Comparison of ENCODE assay signal across 8 cellular contexts in genomic region chr21:45109831-45110492, GRCh38. TPM values are rescaled to one million over a fixed set of nuclear protein-coding genes. Genes with fewer than 3 reads are reported as not detected.
DNase-seq lines count a peak whose midpoint lies in the region; ATAC-seq and TF ChIP-seq lines count a peak whose summit lies in the region.

No MANE protein-coding gene starts in this region.

- peaks cover 12 to 61% (median 55%) of the 10 kb centered on the region in 4 donors for H3K4me1 Mint-ChIP-seq in CD4-positive, CD25-positive, alpha-beta regulatory T cell
- peaks cover 49% of the 10 kb centered on the region for H3K4me1 Mint-ChIP-seq in activated CD4-positive, alpha-beta T cell treated with anti-CD3 and anti-CD28 coated beads, Interleukin-2, amount 10 ng/mL, durations not matched to agents 24 days and 14 days
- peaks cover 20% of the 10 kb centered on the region for H3K4me1 Mint-ChIP-seq in type B pancreatic cell (ENCODE audit: unreplicated experiment)

- intact Hi-C loops in activated CD4-positive, alpha-beta T cell treated with anti-CD3 and anti-CD28 coated beads, Interleukin-2, amount 10 ng/mL, durations not matched to agents 24 days and 14 days (cut with micrococcal nuclease): loop anchor here (1.0 kb wide), 1 partner anchor 31 kb away; no protein-coding TSS in a partner anchor

- H3K27ac Mint-ChIP-seq in CD4-positive, CD25-positive, alpha-beta regulatory T cell: peak overlapping the region in 2 of 3 donors; percentile 61 to 74
- peak overlapping the region; percentile 46 for H3K27ac Mint-ChIP-seq in activated CD4-positive, alpha-beta T cell treated with anti-CD3 and anti-CD28 coated beads, Interleukin-2, amount 10 ng/mL, durations not matched to agents 24 days and 14 days
- no peak overlapping the region for H3K27ac Mint-ChIP-seq in type B pancreatic cell

- H3K36me3 Mint-ChIP-seq in CD4-positive, CD25-positive, alpha-beta regulatory T cell: peaks cover 11% of the 10 kb centered on the region
- H3K36me3 Mint-ChIP-seq in activated CD4-positive, alpha-beta T cell treated with anti-CD3 and anti-CD28 coated beads, Interleukin-2, amount 10 ng/mL, durations not matched to agents 24 days and 14 days (ENCODE audit: low read depth): peaks cover 6% of the 10 kb centered on the region
- no peaks in the 10 kb centered on the region for H3K36me3 Mint-ChIP-seq in type B pancreatic cell

- H3K4me1 ChIP-seq in CD4-positive, CD25-positive, alpha-beta regulatory T cell (ENCODE audit: control insufficient read depth, insufficient read depth, low read length, poor library complexity, severe bottlenecking): peaks cover 15% of the 10 kb centered on the region

- H3K4me3 ChIP-seq in CD4-positive, CD25-positive, alpha-beta regulatory T cell (ENCODE audit: low read depth, low read length): peak overlapping the region; percentile 74
- H3K4me3 ChIP-seq in kidney epithelial cell (ENCODE audit: low read depth, low read length): no peak overlapping the region

- H3K9me3 ChIP-seq in CD4-positive, CD25-positive, alpha-beta regulatory T cell (ENCODE audit: control insufficient read depth in 2 of 2, low read length in 2 of 2): no peaks in the 10 kb centered on the region

- ATAC-seq in CD4-positive, CD25-positive, alpha-beta regulatory T cell (ENCODE audit: low read depth in 2 of 2): peak; percentile 46 to 50
- peak; percentile 80 for ATAC-seq in GM19397 (IDR thresholded peaks at IDR 0.05; ENCODE audit: unreplicated experiment)
- ATAC-seq in HG03469 (IDR thresholded peaks at IDR 0.05; ENCODE audit: unreplicated experiment): peak; percentile 58

- H3K36me3 ChIP-seq in CD4-positive, CD25-positive, alpha-beta regulatory T cell (ENCODE audit: control insufficient read depth, insufficient read depth, low read length): no peaks in the 10 kb centered on the region
- no peaks in the 10 kb centered on the region for H3K36me3 ChIP-seq in kidney epithelial cell (ENCODE audit: control insufficient read depth, insufficient read depth, low read length)

- H3K27me3 ChIP-seq in CD4-positive, CD25-positive, alpha-beta regulatory T cell (ENCODE audit: control insufficient read depth, insufficient read depth, low read length): no peaks in the 10 kb centered on the region
- H3K27me3 ChIP-seq in kidney epithelial cell (ENCODE audit: control insufficient read depth, insufficient read depth, low read length): no peaks in the 10 kb centered on the region

- no peak for TF ChIP-seq CTCF in kidney epithelial cell (IDR thresholded peaks at IDR 0.05; ENCODE audit: insufficient read depth, low read length, poor library complexity, severe bottlenecking)
- no peak for TF ChIP-seq CTCF in type B pancreatic cell (conservative IDR thresholded peaks at IDR 0.05)

- peak overlapping the region; percentile 17 to 78 (median 46) for H3K4me3 Mint-ChIP-seq in CD4-positive, CD25-positive, alpha-beta regulatory T cell
- H3K4me3 Mint-ChIP-seq in activated CD4-positive, alpha-beta T cell treated with anti-CD3 and anti-CD28 coated beads, Interleukin-2, amount 10 ng/mL, durations not matched to agents 24 days and 14 days: peak overlapping the region; percentile 71
- no peak overlapping the region for H3K4me3 Mint-ChIP-seq in type B pancreatic cell

- no peak overlapping the region for H3K27ac ChIP-seq in CD4-positive, CD25-positive, alpha-beta regulatory T cell (ENCODE audit: insufficient read depth, low read length, poor library complexity, severe bottlenecking)

- peak in 2 of 3 donors; percentile 15 to 46 for DNase-seq in CD4-positive, CD25-positive, alpha-beta regulatory T cell
- DNase-seq in activated CD4-positive, alpha-beta T cell treated with anti-CD3 and anti-CD28 coated beads, Interleukin-2, amount 10 ng/mL, durations not matched to agents 24 days and 14 days: peak; percentile 79
- DNase-seq in kidney epithelial cell (ENCODE audit: low read depth): peak; percentile 14
- no peak for DNase-seq in amniotic stem cell (lab: John Stamatoyannopoulos, UW)
- DNase-seq in type B pancreatic cell (ENCODE audit: extremely low spot score, unreplicated experiment): no peak
- DNase-seq in NCI-H526 treated with DMSO at 0.1 percent for 48 hours (lab: John Stamatoyannopoulos, UW): no peak

- no peaks in the 10 kb centered on the region for H3K27me3 Mint-ChIP-seq in CD4-positive, CD25-positive, alpha-beta regulatory T cell
- H3K27me3 Mint-ChIP-seq in activated CD4-positive, alpha-beta T cell treated with anti-CD3 and anti-CD28 coated beads, Interleukin-2, amount 10 ng/mL, durations not matched to agents 24 days and 14 days: no peaks in the 10 kb centered on the region
- no peaks in the 10 kb centered on the region for H3K27me3 Mint-ChIP-seq in type B pancreatic cell

- peaks cover 0 to 2% (median 0%) of the 10 kb centered on the region in 7 donors for H3K9me3 Mint-ChIP-seq in CD4-positive, CD25-positive, alpha-beta regulatory T cell
- H3K9me3 Mint-ChIP-seq in activated CD4-positive, alpha-beta T cell treated with anti-CD3 and anti-CD28 coated beads, Interleukin-2, amount 10 ng/mL, durations not matched to agents 24 days and 14 days: no peaks in the 10 kb centered on the region
- no peaks in the 10 kb centered on the region for H3K9me3 Mint-ChIP-seq in type B pancreatic cell

RNA-seq across cellular contexts. Expression of gene ADARB1, which starts 35.6 kb away (rescaled TPM):
- total RNA-seq in CD4-positive, CD25-positive, alpha-beta regulatory T cell: 52.9 TPM
- polyA plus RNA-seq in CD4-positive, CD25-positive, alpha-beta regulatory T cell: 1 to 10 TPM; 2.8 to 7.2 (median 4.7) TPM
- 21.8 and 24.6 TPM in 2 replicates for total RNA-seq in activated CD4-positive, alpha-beta T cell treated with anti-CD3 and anti-CD28 coated beads, Interleukin-2, amount 10 ng/mL, durations not matched to agents 24 days and 14 days
- total RNA-seq in kidney epithelial cell (3.3 and 6.9 TPM in 2 replicates), type B pancreatic cell (ENCODE audit: low replicate concordance) (20.7 and 20.9 TPM in 2 replicates)

Comparison
In these comparisons a context has a peak if more than half of its experiments do, and no peak if none do; other contexts are left out.
1. DNase-seq: peak in CD4-positive, CD25-positive, alpha-beta regulatory T cell (2 of 3), activated CD4-positive, alpha-beta T cell treated with anti-CD3 and anti-CD28 coated beads, Interleukin-2, amount 10 ng/mL, durations not matched to agents 24 days and 14 days (single experiment) and kidney epithelial cell (single experiment); none in amniotic stem cell (single experiment), type B pancreatic cell (single experiment) and NCI-H526 treated with DMSO at 0.1 percent for 48 hours (single experiment).
2. Peak in every context shown above with its lines, with median percentiles within 50 percentile points of each other: ATAC-seq.